11 cellular contexts compared by ENCODE assay signal in the genomic region with DNA sequence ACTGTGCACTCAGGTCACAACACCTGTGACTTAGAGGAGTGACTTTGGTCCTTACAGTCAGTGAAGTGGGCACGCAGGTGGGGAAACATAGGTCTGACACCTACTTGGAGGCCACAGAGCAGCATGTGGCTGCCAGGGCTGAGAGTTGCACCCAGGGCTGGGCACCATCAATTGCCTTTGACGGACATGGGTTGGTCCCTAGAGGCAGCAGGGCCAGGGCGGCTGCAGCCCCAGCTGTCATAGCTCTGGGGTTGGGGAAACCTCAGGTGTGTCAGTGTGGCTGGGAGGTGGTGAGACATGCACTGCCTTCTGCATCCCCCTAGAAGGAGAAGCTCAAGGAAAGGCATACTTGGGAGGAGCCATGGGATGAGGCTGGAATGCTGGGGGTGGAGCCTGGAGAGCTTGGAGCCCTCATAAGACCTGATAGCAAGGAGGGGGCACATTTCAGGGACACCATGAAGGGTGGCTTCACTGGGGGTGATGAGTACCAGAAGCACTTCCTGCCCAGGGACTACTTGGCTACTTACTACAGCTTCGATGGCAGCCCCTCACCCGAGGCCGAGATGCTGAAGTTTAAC. TPM values are rescaled to one million over a fixed set of nuclear protein-coding genes. Genes with fewer than 3 reads are reported as not detected.
A peak's percentile ranks its signal among the peaks of the same experiment; 100 is the strongest.
DNase-seq lines count a peak whose midpoint lies in the region; ATAC-seq and TF ChIP-seq lines count a peak whose summit lies in the region.
"Had no signal": no experiment of that assay in that cellular context is flagged by ENCODE, and none has a peak within 500 bp of the region (broad histone marks: within the 10 kb centered on the region; RNA-seq: fewer than 3 reads in every experiment).

A gene (plus strand): TSS at position 440 of the 578 bp plus-strand sequence. CDS start 16 bp downstream, at position 456.

- peaks cover 4% of the 10 kb centered on the region for H3K36me3 Mint-ChIP-seq in endodermal cell (ENCODE audit: low read depth)

- H3K9ac ChIP-seq in endodermal cell (ENCODE audit: extremely low read depth, low read length, poor library complexity, severe bottlenecking) = no peak within 1 kb of the TSS
- H3K9ac ChIP-seq in skeletal muscle tissue (ENCODE audit: low read depth in 1 of 3, low read length in 3 of 3) = peak within 1 kb of the TSS; percentile 48 to 72 (median 62)

- TF ChIP-seq POLR2A in right lobe of liver (IDR thresholded peaks at IDR 0.05) = peak; percentile 39

- 80 to 93% methylated on average over 3 to 6 of the region's 6 CpGs for WGBS in endodermal cell (ENCODE audit: insufficient coverage in 1 of 2, insufficient read length in 1 of 2), 2 experiments
- WGBS in right lobe of liver (ENCODE audit: insufficient coverage, low coverage, low lambda C conversion rate, missing lambda C conversion rate) = 50% methylated on average over 1 of the region's 6 CpGs

- peak within 1 kb of the TSS; percentile 35 for H3K4me3 ChIP-seq in endodermal cell (ENCODE audit: low read length)
- H3K4me3 ChIP-seq in right lobe of liver = peak within 1 kb of the TSS; percentile 4 to 43 (median 40)
- H3K4me3 ChIP-seq in skeletal muscle tissue (ENCODE audit: low read length in 3 of 3) = peak within 1 kb of the TSS; percentile 51 to 78 (median 68)

- TF ChIP-seq CTCF in endodermal cell (conservative IDR thresholded peaks at IDR 0.05) (no peak), right lobe of liver (IDR thresholded peaks at IDR 0.05) (no peak)

- H3K4me1 Mint-ChIP-seq in endodermal cell = peaks cover 7% of the 10 kb centered on the region

- ATAC-seq in right lobe of liver (peak; percentile 36 to 55 (median 44)), HG02938 (IDR thresholded peaks at IDR 0.05; ENCODE audit: unreplicated experiment) (no peak), GM21717 (IDR thresholded peaks at IDR 0.05; ENCODE audit: unreplicated experiment) (no peak)

- peaks cover 5% of the 10 kb centered on the region for H3K9me3 Mint-ChIP-seq in endodermal cell
- H3K9me3 Mint-ChIP-seq: T-helper 2 cell treated with Interferon-gamma antibody and Interleukin-4, amounts not matched to agents 5 μg/mL and 100 μg/mL, for 36 hours had no signal

- H3K27ac Mint-ChIP-seq in endodermal cell = no peak within 1 kb of the TSS
- H3K27ac Mint-ChIP-seq: T-helper 2 cell treated with Interferon-gamma antibody and Interleukin-4, amounts not matched to agents 5 μg/mL and 100 μg/mL, for 36 hours had no signal

- no peaks in the 10 kb centered on the region for H3K27me3 ChIP-seq in endodermal cell (ENCODE audit: control insufficient read depth, insufficient read depth, low read length, poor library complexity, severe bottlenecking)
- no peaks in the 10 kb centered on the region for H3K27me3 ChIP-seq in right lobe of liver
- no peaks in the 10 kb centered on the region for H3K27me3 ChIP-seq in skeletal muscle tissue (ENCODE audit: control insufficient read depth in 3 of 3, insufficient read depth in 3 of 3, low read length in 3 of 3)

- H3K27me3 Mint-ChIP-seq in endodermal cell (ENCODE audit: insufficient read depth) = peaks cover 2% of the 10 kb centered on the region

- no peak within 1 kb of the TSS for H3K4me3 Mint-ChIP-seq in endodermal cell
- H3K4me3 Mint-ChIP-seq: T-helper 2 cell treated with Interferon-gamma antibody and Interleukin-4, amounts not matched to agents 5 μg/mL and 100 μg/mL, for 36 hours had no signal

- H3K9me3 ChIP-seq in endodermal cell (ENCODE audit: control insufficient read depth, low read length) (peaks cover 10% of the 10 kb centered on the region), right lobe of liver (no peaks in the 10 kb centered on the region), skeletal muscle tissue (ENCODE audit: control insufficient read depth in 3 of 3, low read length in 3 of 3) (no peaks in the 10 kb centered on the region)

- H3K27ac ChIP-seq in endodermal cell (ENCODE audit: low read depth, low read length) (no peak within 1 kb of the TSS), right lobe of liver (peak within 1 kb of the TSS; percentile 33 to 79 (median 40)), skeletal muscle tissue (ENCODE audit: low read depth, low read length) (peak within 1 kb of the TSS; percentile 78)

- H3K4me1 ChIP-seq in endodermal cell (ENCODE audit: control insufficient read depth, insufficient read depth, low read length) (peaks cover 5% of the 10 kb centered on the region), right lobe of liver (no peaks in the 10 kb centered on the region), skeletal muscle tissue (ENCODE audit: control insufficient read depth in 3 of 3, insufficient read depth in 3 of 3, low read length in 3 of 3) (peaks cover 49 to 56% (median 55%) of the 10 kb centered on the region in 3 donors)

- intact Hi-C loops in right lobe of liver (cut with DNase I) = no loop called here

- peak; percentile 48 for DNase-seq in H4 (ENCODE audit: low spot score)
- peak; percentile 42 for DNase-seq in endodermal cell
- no peak for DNase-seq in right lobe of liver
- DNase-seq in NCI-H1694 (lab: John Stamatoyannopoulos, UW) = no peak
- no peak for DNase-seq in T1000 (lab: John Stamatoyannopoulos, UW)
- DNase-seq: NCI-H187; NK-92 treated with Interleukin-12 subunit alpha and Interleukin-12 subunit beta, amount 100 ng/mL, for 24 hours had no signal

- H3K36me3 ChIP-seq in endodermal cell (ENCODE audit: control insufficient read depth, insufficient read depth, low read length) (no peaks in the 10 kb centered on the region), right lobe of liver (no peaks in the 10 kb centered on the region), skeletal muscle tissue (ENCODE audit: control insufficient read depth in 3 of 3, insufficient read depth in 3 of 3, low read length in 3 of 3) (peaks cover 0 to 3% (median 2%) of the 10 kb centered on the region in 3 donors)

RNA-seq across cellular contexts. Expression of the gene that starts here (rescaled TPM):
- total RNA-seq in H4 (2014; rRNA removed; shearing (Covaris generic)) = 0.66 and 0.68 TPM in 2 replicates
- total RNA-seq in endodermal cell (1 to 10 TPM; 3.0 to 3.3 TPM), right lobe of liver (10 to 100 TPM; 14.7 to 58.9 (median 35.5) TPM), skeletal muscle tissue (35.5 TPM)
- 0.85 TPM for polyA plus RNA-seq in endodermal cell (2013, experiment 1 of 2)
- polyA plus RNA-seq in endodermal cell (2013, experiment 2 of 2) = 1.6 TPM

Comparison
In these comparisons a context has a peak if more than half of its experiments do, and no peak if none do; other contexts are left out.
1. Peak in DNase-seq in H4; RNA of the gene not detected or under 1 TPM.
2. ATAC-seq: peak in right lobe of liver (4 of 4); none in HG02938 (single experiment) and GM21717 (single experiment).
3. Peak in every context shown above with its lines, with median percentiles within 50 percentile points of each other: H3K4me3 ChIP-seq.